Comparison of ENCODE assay signal across 9 cellular contexts in the genomic region with DNA sequence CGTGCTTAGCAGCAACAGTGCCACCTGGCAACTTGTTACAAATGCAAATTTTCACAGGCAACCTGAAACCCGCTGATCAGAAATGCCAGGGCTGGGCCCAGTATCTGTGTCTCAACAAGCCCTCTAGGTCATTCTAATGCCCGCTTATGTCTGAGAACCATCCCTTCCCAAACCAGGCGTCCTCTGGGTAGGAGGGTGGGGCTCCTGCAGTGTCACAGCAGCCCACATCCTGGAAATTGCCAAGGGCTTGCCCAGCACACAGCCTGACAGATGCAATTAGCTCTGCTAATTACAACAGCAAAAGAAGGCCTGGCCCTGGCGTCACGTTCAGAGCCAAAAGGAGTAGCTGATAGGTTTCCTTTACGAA. TPM values are rescaled to one million over a fixed set of nuclear protein-coding genes. Genes with fewer than 3 reads are reported as not detected.
DNase-seq lines count a peak whose midpoint lies in the region; ATAC-seq and TF ChIP-seq lines count a peak whose summit lies in the region.
"Had no signal": no experiment of that assay in that cellular context is flagged by ENCODE, and none has a peak within 500 bp of the region (broad histone marks: within the 10 kb centered on the region; RNA-seq: fewer than 3 reads in every experiment).

No MANE protein-coding gene starts in this region.

- no peak overlapping the region for H3K4me3 ChIP-seq in epithelial cell of esophagus (ENCODE audit: low read length)

- DNase-seq in activated CD8-positive, alpha-beta memory T cell treated with anti-CD3 and anti-CD28 coated beads, Interleukin-2, amount 10 ng/mL, durations not matched to agents 7 days and 5 days = peak; percentile 74
- no peak for DNase-seq in activated CD8-positive, alpha-beta memory T cell treated with anti-CD3 and anti-CD28 coated beads, Interleukin-2, amount 50 U/mL, for 4 hours
- DNase-seq in NCI-H510A treated with DMSO at 0.1 percent for 48 hours (lab: John Stamatoyannopoulos, UW) = peak; percentile 59
- DNase-seq in epithelial cell of esophagus (ENCODE audit: low read depth) = peak; percentile 93
- DNase-seq in stimulated activated naive CD8-positive, alpha-beta T cell treated with anti-CD3 and anti-CD28 coated beads, Interleukin-15, Interleukin-2, amounts not matched to agents 100 U/mL and 50 U/mL, for 24 hours = no peak
- DNase-seq in mesothelial cell of epicardium (ENCODE audit: low spot score in 2 of 2, unreplicated experiment in 2 of 2) = no peak
- DNase-seq in NCI-H1930 (lab: John Stamatoyannopoulos, UW) = no peak
- no peak for DNase-seq in NK-92 treated with Interleukin-12 subunit alpha and Interleukin-12 subunit beta, amount 100 ng/mL, for 24 hours (lab: John Stamatoyannopoulos, UW)
- DNase-seq: DND-41 had no signal

- peak; percentile 69 for ATAC-seq in activated CD8-positive, alpha-beta memory T cell treated with anti-CD3 and anti-CD28 coated beads, Interleukin-2, amount 10 ng/mL, durations not matched to agents 7 days and 5 days
- peak; percentile 19 for ATAC-seq in stimulated activated naive CD8-positive, alpha-beta T cell treated with anti-CD3 and anti-CD28 coated beads, Interleukin-15, Interleukin-2, amounts not matched to agents 100 U/mL and 50 U/mL, for 24 hours

- CTCF ChIA-PET in activated CD8-positive, alpha-beta memory T cell treated with anti-CD3 and anti-CD28 coated beads, Interleukin-2, amount 10 ng/mL, durations not matched to agents 7 days and 5 days (lab: Charles Lee) = interaction anchor here (0.7 to 4.8 kb wide), 13 partner anchors 12 to 48 kb away, joined by 3 to 35 read pairs (median 5); partner anchors contain the start of genes CFAP58 and ITPRIP

- H3K27me3 Mint-ChIP-seq in activated CD8-positive, alpha-beta memory T cell treated with anti-CD3 and anti-CD28 coated beads, Interleukin-2, amount 10 ng/mL, durations not matched to agents 7 days and 5 days = no peaks in the 10 kb centered on the region
- H3K27me3 Mint-ChIP-seq in mesothelial cell of epicardium (ENCODE audit: low read depth) = no peaks in the 10 kb centered on the region

- peak overlapping the region; percentile 45 for H3K4me3 Mint-ChIP-seq in activated CD8-positive, alpha-beta memory T cell treated with anti-CD3 and anti-CD28 coated beads, Interleukin-2, amount 10 ng/mL, durations not matched to agents 7 days and 5 days
- no peak overlapping the region for H3K4me3 Mint-ChIP-seq in mesothelial cell of epicardium

- TF ChIP-seq CTCF in epithelial cell of esophagus (IDR thresholded peaks at IDR 0.05; ENCODE audit: insufficient read depth, low read depth, low read length, missing control alignments) (no peak), mesothelial cell of epicardium (IDR thresholded peaks at IDR 0.05; ENCODE audit: unreplicated experiment) (no peak)

- peak overlapping the region; percentile 84 for H3K27ac Mint-ChIP-seq in activated CD8-positive, alpha-beta memory T cell treated with anti-CD3 and anti-CD28 coated beads, Interleukin-2, amount 10 ng/mL, durations not matched to agents 7 days and 5 days
- no peak overlapping the region for H3K27ac Mint-ChIP-seq in mesothelial cell of epicardium

- H3K36me3 Mint-ChIP-seq in activated CD8-positive, alpha-beta memory T cell treated with anti-CD3 and anti-CD28 coated beads, Interleukin-2, amount 10 ng/mL, durations not matched to agents 7 days and 5 days = peaks cover 7% of the 10 kb centered on the region
- H3K36me3 Mint-ChIP-seq in mesothelial cell of epicardium = peaks cover 8% of the 10 kb centered on the region

- no peaks in the 10 kb centered on the region for H3K9me3 Mint-ChIP-seq in activated CD8-positive, alpha-beta memory T cell treated with anti-CD3 and anti-CD28 coated beads, Interleukin-2, amount 10 ng/mL, durations not matched to agents 7 days and 5 days (ENCODE audit: low read depth)
- H3K9me3 Mint-ChIP-seq in mesothelial cell of epicardium = no peaks in the 10 kb centered on the region

- peaks cover 66% of the 10 kb centered on the region for H3K4me1 Mint-ChIP-seq in activated CD8-positive, alpha-beta memory T cell treated with anti-CD3 and anti-CD28 coated beads, Interleukin-2, amount 10 ng/mL, durations not matched to agents 7 days and 5 days
- peaks cover 33% of the 10 kb centered on the region for H3K4me1 Mint-ChIP-seq in mesothelial cell of epicardium

RNA-seq across cellular contexts. Expression of gene ITPRIP, which starts 15.9 kb away (rescaled TPM):
- 10 to 100 TPM; 21.6 to 21.9 TPM for total RNA-seq in activated CD8-positive, alpha-beta memory T cell treated with anti-CD3 and anti-CD28 coated beads, Interleukin-2, amount 10 ng/mL, durations not matched to agents 7 days and 5 days
- total RNA-seq in mesothelial cell of epicardium = 23.3 to 24.5 TPM (median 23.6 TPM) in 3 replicates

RNA-seq across cellular contexts. Expression of gene CFAP58, which starts 31.2 kb away (rescaled TPM):
- under 1 TPM; 0.56 to 0.64 TPM for total RNA-seq in activated CD8-positive, alpha-beta memory T cell treated with anti-CD3 and anti-CD28 coated beads, Interleukin-2, amount 10 ng/mL, durations not matched to agents 7 days and 5 days
- 0.58 to 1.4 TPM (median 1.1 TPM) in 3 replicates for total RNA-seq in mesothelial cell of epicardium

RNA-seq across cellular contexts. Expression of gene GSTO2, which starts 53.4 kb away (rescaled TPM):
- 1 to 10 TPM in 1 of 2 experiments, under 1 TPM in 1; 0.96 to 1.3 TPM for total RNA-seq in activated CD8-positive, alpha-beta memory T cell treated with anti-CD3 and anti-CD28 coated beads, Interleukin-2, amount 10 ng/mL, durations not matched to agents 7 days and 5 days
- total RNA-seq in mesothelial cell of epicardium = 11.7 to 13.5 TPM (median 12.7 TPM) in 3 replicates

Comparison
In these comparisons a context has a peak if more than half of its experiments do, and no peak if none do; other contexts are left out.
1. DNase-seq: peak in activated CD8-positive, alpha-beta memory T cell treated with anti-CD3 and anti-CD28 coated beads, Interleukin-2, amount 10 ng/mL, durations not matched to agents 7 days and 5 days (single experiment), NCI-H510A treated with DMSO at 0.1 percent for 48 hours (single experiment) and epithelial cell of esophagus (single experiment); none in activated CD8-positive, alpha-beta memory T cell treated with anti-CD3 and anti-CD28 coated beads, Interleukin-2, amount 50 U/mL, for 4 hours (single experiment), stimulated activated naive CD8-positive, alpha-beta T cell treated with anti-CD3 and anti-CD28 coated beads, Interleukin-15, Interleukin-2, amounts not matched to agents 100 U/mL and 50 U/mL, for 24 hours (single experiment), mesothelial cell of epicardium (0 of 2), NCI-H1930 (0 of 2) and NK-92 treated with Interleukin-12 subunit alpha and Interleukin-12 subunit beta, amount 100 ng/mL, for 24 hours (single experiment).